6 cellular contexts compared by ENCODE assay signal in genomic region chr19:46616631-46617322, GRCh38. TPM values are rescaled to one million over a fixed set of nuclear protein-coding genes. Genes with fewer than 3 reads are reported as not detected.
DNase-seq lines count a peak whose midpoint lies in the region; ATAC-seq lines count a peak whose summit lies in the region.

No MANE protein-coding gene starts in this region.

- peak overlapping the region in 3 of 4 donors; percentile 87 to 88 (median 87) for H3K4me3 Mint-ChIP-seq in CD4-positive, CD25-positive, alpha-beta regulatory T cell
- peak overlapping the region; percentile 81 for H3K4me3 Mint-ChIP-seq in activated CD4-positive, alpha-beta T cell treated with anti-CD3 and anti-CD28 coated beads, Interleukin-2, amount 10 ng/mL, durations not matched to agents 24 days and 14 days

- H3K27me3 Mint-ChIP-seq in CD4-positive, CD25-positive, alpha-beta regulatory T cell = no peaks in the 10 kb centered on the region
- H3K27me3 Mint-ChIP-seq in activated CD4-positive, alpha-beta T cell treated with anti-CD3 and anti-CD28 coated beads, Interleukin-2, amount 10 ng/mL, durations not matched to agents 24 days and 14 days = no peaks in the 10 kb centered on the region

- no peaks in the 10 kb centered on the region for H3K36me3 ChIP-seq in CD4-positive, CD25-positive, alpha-beta regulatory T cell (ENCODE audit: control insufficient read depth, insufficient read depth, low read length)
- no peaks in the 10 kb centered on the region for H3K36me3 ChIP-seq in KOPT-K1 (ENCODE audit: insufficient read depth, low read length)

- no peak for ATAC-seq in CD4-positive, CD25-positive, alpha-beta regulatory T cell (ENCODE audit: low read depth in 2 of 2)
- no peak for ATAC-seq in HG03135 (IDR thresholded peaks at IDR 0.05; ENCODE audit: unreplicated experiment)

- H3K9me3 Mint-ChIP-seq in CD4-positive, CD25-positive, alpha-beta regulatory T cell = peaks cover 0 to 2% (median 0%) of the 10 kb centered on the region in 7 donors
- H3K9me3 Mint-ChIP-seq in activated CD4-positive, alpha-beta T cell treated with anti-CD3 and anti-CD28 coated beads, Interleukin-2, amount 10 ng/mL, durations not matched to agents 24 days and 14 days = no peaks in the 10 kb centered on the region

- no peaks in the 10 kb centered on the region for H3K36me3 Mint-ChIP-seq in CD4-positive, CD25-positive, alpha-beta regulatory T cell
- peaks cover 41% of the 10 kb centered on the region for H3K36me3 Mint-ChIP-seq in activated CD4-positive, alpha-beta T cell treated with anti-CD3 and anti-CD28 coated beads, Interleukin-2, amount 10 ng/mL, durations not matched to agents 24 days and 14 days (ENCODE audit: low read depth)

- no peaks in the 10 kb centered on the region for H3K9me3 ChIP-seq in CD4-positive, CD25-positive, alpha-beta regulatory T cell (ENCODE audit: control insufficient read depth in 2 of 2, low read length in 2 of 2)
- no peaks in the 10 kb centered on the region for H3K9me3 ChIP-seq in KOPT-K1 (ENCODE audit: insufficient read depth, low read length, poor library complexity, severe bottlenecking)

- H3K27me3 ChIP-seq in CD4-positive, CD25-positive, alpha-beta regulatory T cell (ENCODE audit: control insufficient read depth, insufficient read depth, low read length) = no peaks in the 10 kb centered on the region

- intact Hi-C loops in activated CD4-positive, alpha-beta T cell treated with anti-CD3 and anti-CD28 coated beads, Interleukin-2, amount 10 ng/mL, durations not matched to agents 24 days and 14 days (cut with micrococcal nuclease) = loop anchor here (2.0 kb wide), 2 partner anchors 14 to 170 kb away; no protein-coding TSS in a partner anchor

- peaks cover 82% of the 10 kb centered on the region for H3K4me1 ChIP-seq in CD4-positive, CD25-positive, alpha-beta regulatory T cell (ENCODE audit: control insufficient read depth, insufficient read depth, low read length, poor library complexity, severe bottlenecking)

- H3K4me3 ChIP-seq in CD4-positive, CD25-positive, alpha-beta regulatory T cell (ENCODE audit: low read depth, low read length) = peak overlapping the region; percentile 26

- peaks cover 21 to 87% (median 44%) of the 10 kb centered on the region in 4 donors for H3K4me1 Mint-ChIP-seq in CD4-positive, CD25-positive, alpha-beta regulatory T cell
- peaks cover 59% of the 10 kb centered on the region for H3K4me1 Mint-ChIP-seq in activated CD4-positive, alpha-beta T cell treated with anti-CD3 and anti-CD28 coated beads, Interleukin-2, amount 10 ng/mL, durations not matched to agents 24 days and 14 days

- H3K27ac ChIP-seq in CD4-positive, CD25-positive, alpha-beta regulatory T cell (ENCODE audit: insufficient read depth, low read length, poor library complexity, severe bottlenecking) = peak overlapping the region; percentile 66
- H3K27ac ChIP-seq in KOPT-K1 (ENCODE audit: low read depth, low read length, poor library complexity, severe bottlenecking) = peak overlapping the region; percentile 20

- H3K27ac Mint-ChIP-seq in CD4-positive, CD25-positive, alpha-beta regulatory T cell = peak overlapping the region; percentile 56 to 100 (median 98)
- H3K27ac Mint-ChIP-seq in activated CD4-positive, alpha-beta T cell treated with anti-CD3 and anti-CD28 coated beads, Interleukin-2, amount 10 ng/mL, durations not matched to agents 24 days and 14 days = peak overlapping the region; percentile 98

- DNase-seq in CD4-positive, CD25-positive, alpha-beta regulatory T cell = peak in 1 of 3 donors; percentile 78
- DNase-seq in activated CD4-positive, alpha-beta T cell treated with anti-CD3 and anti-CD28 coated beads, Interleukin-2, amount 10 ng/mL, durations not matched to agents 24 days and 14 days = peak; percentile 86
- peak; percentile 86 for DNase-seq in iPS-NIHi7 (ENCODE audit: extremely low spot score)
- DNase-seq in mesenteric fat pad (ENCODE audit: low spot score) = no peak

RNA-seq across cellular contexts. Expression of gene PTGIR, which starts 8.1 kb away (rescaled TPM):
- total RNA-seq in CD4-positive, CD25-positive, alpha-beta regulatory T cell = 8.6 TPM
- 10 to 100 TPM in 2 of 4 donors, 1 to 10 TPM in 1, under 1 TPM in 1; 0.31 to 16.8 (median 10.1) TPM for polyA plus RNA-seq in CD4-positive, CD25-positive, alpha-beta regulatory T cell
- 194 TPM in 2 replicates for total RNA-seq in activated CD4-positive, alpha-beta T cell treated with anti-CD3 and anti-CD28 coated beads, Interleukin-2, amount 10 ng/mL, durations not matched to agents 24 days and 14 days
- total RNA-seq in mesenteric fat pad = 7.2 TPM

RNA-seq across cellular contexts. Expression of gene CALM3, which starts 15.6 kb away (rescaled TPM):
- total RNA-seq in CD4-positive, CD25-positive, alpha-beta regulatory T cell = 286 TPM
- 100 to 1,000 TPM; 207 to 361 (median 286) TPM for polyA plus RNA-seq in CD4-positive, CD25-positive, alpha-beta regulatory T cell
- 477 and 479 TPM in 2 replicates for total RNA-seq in activated CD4-positive, alpha-beta T cell treated with anti-CD3 and anti-CD28 coated beads, Interleukin-2, amount 10 ng/mL, durations not matched to agents 24 days and 14 days
- total RNA-seq in mesenteric fat pad = 125 TPM

RNA-seq across cellular contexts. Expression of gene GNG8, which starts 19.2 kb away (rescaled TPM):
- not detected for total RNA-seq in CD4-positive, CD25-positive, alpha-beta regulatory T cell
- polyA plus RNA-seq in CD4-positive, CD25-positive, alpha-beta regulatory T cell = 10 to 100 TPM in 1 of 4 donors, 1 to 10 TPM in 2, not detected in 1; 6.8 to 15.7 (median 8.6) TPM
- 13.3 and 14.1 TPM in 2 replicates for total RNA-seq in activated CD4-positive, alpha-beta T cell treated with anti-CD3 and anti-CD28 coated beads, Interleukin-2, amount 10 ng/mL, durations not matched to agents 24 days and 14 days
- total RNA-seq in mesenteric fat pad = not detected

RNA-seq across cellular contexts. Expression of gene DACT3, which starts 44.2 kb away (rescaled TPM):
- not detected for total RNA-seq in CD4-positive, CD25-positive, alpha-beta regulatory T cell
- polyA plus RNA-seq in CD4-positive, CD25-positive, alpha-beta regulatory T cell = not detected
- total RNA-seq in activated CD4-positive, alpha-beta T cell treated with anti-CD3 and anti-CD28 coated beads, Interleukin-2, amount 10 ng/mL, durations not matched to agents 24 days and 14 days = 3.2 and 3.7 TPM in 2 replicates
- total RNA-seq in mesenteric fat pad = 3.4 TPM

Comparison
In these comparisons a context has a peak if more than half of its experiments do, and no peak if none do; other contexts are left out.
1. RNA of gene PTGIR, which starts 8.1 kb away (total RNA-seq): 194 TPM in activated CD4-positive, alpha-beta T cell treated with anti-CD3 and anti-CD28 coated beads, Interleukin-2, amount 10 ng/mL, durations not matched to agents 24 days and 14 days; 8.6 TPM in CD4-positive, CD25-positive, alpha-beta regulatory T cell (single experiment) and 7.2 TPM in mesenteric fat pad (single experiment); every median in the first group is over 10 times any median in the second.